ENCODE assay signal across 9 cellular contexts in the genomic region with DNA sequence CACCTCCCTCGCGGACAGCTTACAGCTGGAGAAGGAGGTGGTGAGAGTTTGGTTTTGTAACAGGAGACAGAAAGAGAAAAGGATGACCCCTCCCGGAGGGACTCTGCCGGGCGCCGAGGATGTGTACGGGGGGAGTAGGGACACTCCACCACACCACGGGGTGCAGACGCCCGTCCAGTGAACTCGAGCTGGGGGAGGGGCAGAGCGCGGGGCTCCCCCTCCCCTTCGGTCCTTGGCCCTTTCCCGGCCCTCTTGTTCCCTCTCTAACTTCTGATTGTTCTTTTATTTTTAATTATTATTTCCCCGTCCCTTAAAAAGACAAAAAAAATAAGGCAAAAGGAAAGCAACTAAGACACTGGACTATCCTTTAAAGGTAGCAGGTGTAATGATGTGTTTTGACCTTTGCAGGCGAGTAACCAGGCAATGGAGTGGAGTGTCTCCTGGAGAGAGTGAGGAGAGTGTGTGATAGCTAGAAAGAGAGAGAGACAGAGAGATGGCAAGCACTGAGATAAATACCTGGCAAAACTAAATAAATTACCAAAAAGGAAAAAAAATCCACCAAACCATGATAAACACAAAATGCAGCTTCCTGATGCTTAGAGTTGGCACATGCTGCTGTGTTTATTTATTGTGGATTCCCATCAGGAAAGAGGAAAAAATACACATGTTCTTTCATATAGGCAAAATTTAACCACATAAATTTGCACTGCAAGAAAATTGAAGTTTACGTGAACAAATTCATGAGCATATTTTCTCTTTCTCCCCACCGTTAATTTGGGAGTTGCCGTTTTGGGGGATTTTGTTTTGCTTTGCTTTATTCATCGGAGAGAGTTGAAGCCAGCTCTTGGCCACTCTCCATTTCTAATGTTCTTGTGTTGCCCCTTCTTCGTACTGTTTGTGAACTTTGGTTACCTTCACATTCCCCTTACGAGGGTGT. TPM values are rescaled to one million over a fixed set of nuclear protein-coding genes. Genes with fewer than 3 reads are reported as not detected.
DNase-seq lines count a peak whose midpoint lies in the region; ATAC-seq and TF ChIP-seq lines count a peak whose summit lies in the region.
"Had no signal": no experiment of that assay in that cellular context is flagged by ENCODE, and none has a peak within 500 bp of the region (broad histone marks: within the 10 kb centered on the region; RNA-seq: fewer than 3 reads in every experiment).

No MANE protein-coding gene starts in this region.

- H3K9me3 Mint-ChIP-seq in CD4-positive, alpha-beta memory T cell: peaks cover 0 to 4% (median under 1%) of the 10 kb centered on the region in 8 donors
- peaks cover 0 to 9% (median 0%) of the 10 kb centered on the region in 7 donors for H3K9me3 Mint-ChIP-seq in naive B cell

- ATAC-seq in naive B cell (ENCODE audit: low read depth in 2 of 2): no peak
- no peak for ATAC-seq in GM19397 (IDR thresholded peaks at IDR 0.05; ENCODE audit: unreplicated experiment)
- ATAC-seq in GM18519 (IDR thresholded peaks at IDR 0.05; ENCODE audit: low FRiP score, unreplicated experiment): no peak

- peak overlapping the region in 2 of 7 donors; percentile 19 to 43 for H3K27ac Mint-ChIP-seq in CD4-positive, alpha-beta memory T cell
- H3K27ac Mint-ChIP-seq in naive B cell: peak overlapping the region in 1 of 6 donors; percentile 89

- H3K9me3 ChIP-seq in CD4-positive, alpha-beta memory T cell (ENCODE audit: control insufficient read depth in 1 of 2, low read length in 2 of 2): no peaks in the 10 kb centered on the region
- no peaks in the 10 kb centered on the region for H3K9me3 ChIP-seq in HEK293 (ENCODE audit: control insufficient read depth, insufficient read depth, low read depth, low read length)

- intact Hi-C loops in CD4-positive, alpha-beta memory T cell (cut with micrococcal nuclease): loop anchor here (10.0 kb wide), 1 partner anchor 779 kb away; no protein-coding TSS in a partner anchor
- intact Hi-C loops in lower leg skin (cut with DNase I; ENCODE audit: low total_unique reads): no loop called here

- H3K27me3 ChIP-seq in CD4-positive, alpha-beta memory T cell (ENCODE audit: insufficient read depth, low read length): peaks cover 68% of the 10 kb centered on the region

- H3K4me1 Mint-ChIP-seq in CD4-positive, alpha-beta memory T cell: peaks cover 20 to 55% (median 34%) of the 10 kb centered on the region in 4 donors
- H3K4me1 Mint-ChIP-seq in naive B cell: peaks cover 34 to 39% (median 36%) of the 10 kb centered on the region in 3 donors

- peaks cover 44% of the 10 kb centered on the region for H3K4me1 ChIP-seq in CD4-positive, alpha-beta memory T cell (ENCODE audit: insufficient read depth, low read length)
- H3K4me1 ChIP-seq in HEK293 (ENCODE audit: control insufficient read depth, insufficient read depth, low read length): no peaks in the 10 kb centered on the region

- POLR2A ChIA-PET in CD4-positive, alpha-beta memory T cell (lab: Charles Lee; ENCODE audit: partially characterized antibody): no interaction called here
- POLR2A ChIA-PET in HEK293 (lab: Yijun Ruan, JAX): interaction anchor here (0.6 kb wide), 2 partner anchors 81 to 252 kb away, joined by 3 to 4 read pairs; no protein-coding TSS in a partner anchor

- H3K36me3 ChIP-seq in CD4-positive, alpha-beta memory T cell (ENCODE audit: insufficient read depth, low read length): no peaks in the 10 kb centered on the region
- H3K36me3 ChIP-seq in HEK293 (ENCODE audit: control insufficient read depth in 2 of 2, insufficient read depth in 1 of 2, low read length in 2 of 2): peaks cover 0 to 5% of the 10 kb centered on the region in 2 experiments; a peak in 1 of 3 replicates

- TF ChIP-seq CTCF in HEK293 (tag by site-specific recombination; IDR thresholded peaks at IDR 0.05) (peak; percentile 18; the same call in 1 of the 2 replicates), lower leg skin (IDR thresholded peaks at IDR 0.05) (no peak)

- H3K4me3 Mint-ChIP-seq in CD4-positive, alpha-beta memory T cell: peak overlapping the region; percentile 50 to 83 (median 72)
- H3K4me3 Mint-ChIP-seq in naive B cell: peak overlapping the region; percentile 9 to 88 (median 69)

- TF ChIP-seq POLR2A in lower leg skin (IDR thresholded peaks at IDR 0.05): no peak

- peaks cover 55 to 69% of the 10 kb centered on the region in 2 donors for H3K27me3 Mint-ChIP-seq in CD4-positive, alpha-beta memory T cell
- H3K27me3 Mint-ChIP-seq in naive B cell: peaks cover 79 to 86% (median 85%) of the 10 kb centered on the region in 3 donors

- H3K36me3 Mint-ChIP-seq in CD4-positive, alpha-beta memory T cell: peaks cover 3 to 10% of the 10 kb centered on the region in 2 donors
- peaks cover 0 to 8% of the 10 kb centered on the region in 2 donors for H3K36me3 Mint-ChIP-seq in naive B cell

- DNase-seq in CD4-positive, alpha-beta memory T cell: no peak
- DNase-seq in naive B cell (no peak), lower leg skin (ENCODE audit: low spot score in 2 of 2) (no peak), kidney tubule cell (ENCODE audit: low spot score) (no peak)

- peak overlapping the region in 1 of 2 donors; percentile 9 for H3K4me3 ChIP-seq in CD4-positive, alpha-beta memory T cell (ENCODE audit: low read length in 2 of 2)
- H3K4me3 ChIP-seq in HEK293 (ENCODE audit: low read depth, low read length) (peak overlapping the region; percentile 94), lower leg skin (ENCODE audit: low read depth, poor library complexity, severe bottlenecking) (no peak overlapping the region)

- 10 to 15% methylated on average over 23 of the region's 23 CpGs for WGBS in lower leg skin, 2 donors

- CTCF ChIA-PET in CD4-positive, alpha-beta memory T cell (lab: Charles Lee; ENCODE audit: partially characterized antibody): no interaction called here
- CTCF ChIA-PET in HEK293 (lab: Yijun Ruan, JAX): interaction anchor here (0.6 to 0.8 kb wide), 4 partner anchors 67 to 544 kb away, joined by 3 to 8 read pairs (median 4); no protein-coding TSS in a partner anchor

- H3K27ac ChIP-seq in CD4-positive, alpha-beta memory T cell (ENCODE audit: low read depth, low read length): no peak overlapping the region
- H3K27ac ChIP-seq in HEK293 (ENCODE audit: extremely low read depth, low read depth, low read length) (peak overlapping the region; percentile 92), angular gyrus (ENCODE audit: low read depth, low read length) (peak overlapping the region; percentile 85)

TF ChIP-seq in HEK293, 187 proteins besides CTCF, POLR2A, EP300 and RAD21 (continues in another document):
- TF ChIP-seq PRDM10 (tag by site-specific recombination; IDR thresholded peaks at IDR 0.05) (peak; percentile 97), ZNF560 (tag by site-specific recombination; IDR thresholded peaks at IDR 0.05; ENCODE audit: borderline replicate concordance) (no peak), ZNF596 (tag by site-specific recombination; IDR thresholded peaks at IDR 0.05) (0 out of 2 replicates have a peak, but pooled peaks have one; percentile 7), WT1 (tag by site-specific recombination; IDR thresholded peaks at IDR 0.05) (0 out of 2 replicates have a peak, but pooled peaks have one; percentile 22), ZNF561 (tag by site-specific recombination; IDR thresholded peaks at IDR 0.05; ENCODE audit: borderline replicate concordance) (peak; percentile 78), ZNF555 (tag by site-specific recombination; conservative IDR thresholded peaks at IDR 0.05) (no peak), ZNF121 (tag by site-specific recombination; IDR thresholded peaks at IDR 0.05) (no peak), ZNF501 (tag by site-specific recombination; IDR thresholded peaks at IDR 0.05) (peak; percentile 34; the same call in 1 of the 2 replicates), ZNF335 (tag by site-specific recombination; conservative IDR thresholded peaks at IDR 0.05) (peak; percentile 97), ZNF544 (tag by site-specific recombination; IDR thresholded peaks at IDR 0.05) (no peak), MZF1 (tag by site-specific recombination; IDR thresholded peaks at IDR 0.05; ENCODE audit: borderline replicate concordance) (0 out of 2 replicates have a peak, but pooled peaks have one; percentile 57), ZBTB8A (tag by site-specific recombination; IDR thresholded peaks at IDR 0.05) (peak; percentile 71), FEZF1 (tag by site-specific recombination; IDR thresholded peaks at IDR 0.05) (0 out of 2 replicates have a peak, but pooled peaks have one; percentile 24), ZNF311 (tag by site-specific recombination; IDR thresholded peaks at IDR 0.05; ENCODE audit: borderline replicate concordance) (no peak), ZFP69B (tag by site-specific recombination; IDR thresholded peaks at IDR 0.05) (peak; percentile 15; the same call in 1 of the 2 replicates), OVOL3 (tag by site-specific recombination; IDR thresholded peaks at IDR 0.05) (no peak), ZBTB17 (tag by site-specific recombination; IDR thresholded peaks at IDR 0.05) (peak; percentile 57), ZNF24 (tag by site-specific recombination; IDR thresholded peaks at IDR 0.05) (0 out of 2 replicates have a peak, but pooled peaks have one; percentile 30)

RNA-seq across cellular contexts. Expression of gene POU3F2, which starts 1.9 kb away (rescaled TPM):
- total RNA-seq in CD4-positive, alpha-beta memory T cell: not detected
- polyA plus RNA-seq in CD4-positive, alpha-beta memory T cell: not detected
- polyA plus RNA-seq in naive B cell (ENCODE audit: low read depth in 6 of 6): not detected
- total RNA-seq in lower leg skin: not detected
- total RNA-seq: omental fat pad had no signal
